11 cellular contexts compared by ENCODE assay signal in the genomic region with DNA sequence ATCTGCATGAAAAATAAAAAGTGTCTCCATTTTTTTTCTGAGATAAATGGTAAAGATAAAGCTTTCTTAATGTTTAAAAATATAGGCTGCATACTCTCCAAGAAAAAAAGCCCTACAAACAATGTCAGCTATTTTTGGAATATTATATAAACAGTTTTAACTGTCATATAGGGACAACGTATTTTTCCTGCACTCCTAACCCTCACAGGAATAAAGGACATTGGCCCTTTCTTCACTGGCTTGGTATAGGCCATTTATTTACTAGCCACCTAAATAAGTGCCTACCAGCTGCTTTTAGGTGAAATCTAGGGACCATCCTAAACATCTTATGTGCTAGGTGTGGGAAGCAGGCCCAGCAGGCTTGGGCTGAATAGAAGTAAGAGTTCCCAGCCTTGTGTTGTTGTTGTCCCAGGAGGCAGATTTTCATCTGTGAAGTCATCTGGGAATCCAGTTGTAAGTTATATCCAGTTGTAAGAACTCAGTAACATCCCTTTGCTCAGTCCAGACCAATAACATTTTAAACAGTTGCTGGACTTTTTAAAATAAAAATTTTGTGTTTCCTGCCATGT. TPM values are rescaled to one million over a fixed set of nuclear protein-coding genes. Genes with fewer than 3 reads are reported as not detected.
A peak's percentile ranks its signal among the peaks of the same experiment; 100 is the strongest.
DNase-seq lines count a peak whose midpoint lies in the region; FAIRE-seq and TF ChIP-seq lines count a peak whose summit lies in the region.
"Had no signal": no experiment of that assay in that cellular context is flagged by ENCODE, and none has a peak within 500 bp of the region (broad histone marks: within the 10 kb centered on the region; RNA-seq: fewer than 3 reads in every experiment).

No MANE protein-coding gene starts in this region.

- no peak overlapping the region for H2AFZ ChIP-seq in keratinocyte (ENCODE audit: control insufficient read depth, low read length)

- H3K79me2 ChIP-seq in keratinocyte (ENCODE audit: control insufficient read depth, insufficient read depth, low read length) = peaks cover 89% of the 10 kb centered on the region

- peaks cover 10% of the 10 kb centered on the region for H3K4me1 Mint-ChIP-seq in glutamatergic neuron (ENCODE audit: low read depth, unreplicated experiment)

- H3K4me3 Mint-ChIP-seq in glutamatergic neuron (ENCODE audit: unreplicated experiment) = no peak overlapping the region

- H3K27ac ChIP-seq in HUES48 (ENCODE audit: low read depth, low read length) = peak overlapping the region; percentile 55
- H3K27ac ChIP-seq in keratinocyte (ENCODE audit: control insufficient read depth, insufficient read depth, low read length) = no peak overlapping the region
- peak overlapping the region; percentile 14 for H3K27ac ChIP-seq in temporal lobe (ENCODE audit: low read depth, low read length)
- H3K27ac ChIP-seq: WERI-Rb-1 had no signal

- peaks cover 28% of the 10 kb centered on the region for H3K4me1 ChIP-seq in HUES48 (ENCODE audit: control insufficient read depth, insufficient read depth, low read length)
- H3K4me1 ChIP-seq in keratinocyte (ENCODE audit: control insufficient read depth, extremely low read depth, insufficient read depth, low read length) = peaks cover 43% of the 10 kb centered on the region

- H3K9ac ChIP-seq in HUES48 (ENCODE audit: low read depth, low read length) (no peak overlapping the region), keratinocyte (ENCODE audit: control insufficient read depth, extremely low read depth, insufficient read depth, low read length) (no peak overlapping the region)

- dilution Hi-C loops in keratinocyte (cut with MboI; ENCODE audit: extremely low pct_ligation_motif_present, low sequenced_read_pairs) = no loop called here

- no peak overlapping the region for H3K27ac Mint-ChIP-seq in glutamatergic neuron (ENCODE audit: unreplicated experiment)

- FAIRE-seq in keratinocyte (lab: Jason Lieb, UNC) = no peak
- FAIRE-seq: GM19239 had no signal

- H3K36me3 ChIP-seq in HUES48 (ENCODE audit: control insufficient read depth, insufficient read depth, low read length) = no peaks in the 10 kb centered on the region
- peaks cover 5 to 13% of the 10 kb centered on the region in 2 experiments for H3K36me3 ChIP-seq in keratinocyte (ENCODE audit: control insufficient read depth in 2 of 2, extremely low read depth in 1 of 2, insufficient read depth in 2 of 2, low read length in 2 of 2)

- peaks cover 4% of the 10 kb centered on the region for H3K36me3 Mint-ChIP-seq in glutamatergic neuron (ENCODE audit: unreplicated experiment)

- H3K9me1 ChIP-seq in keratinocyte (ENCODE audit: control insufficient read depth, extremely low read depth, insufficient read depth, low read length) = peaks cover 2% of the 10 kb centered on the region

- H3K9me3 ChIP-seq in HUES48 (ENCODE audit: control insufficient read depth, insufficient read depth, low read length) = no peaks in the 10 kb centered on the region
- no peaks in the 10 kb centered on the region for H3K9me3 ChIP-seq in keratinocyte (ENCODE audit: control insufficient read depth, low read depth, low read length)

- peak overlapping the region; percentile 66 for H3K4me2 ChIP-seq in keratinocyte (ENCODE audit: control insufficient read depth, extremely low read depth, insufficient read depth, low read depth, low read length)

- no peaks in the 10 kb centered on the region for H3K27me3 ChIP-seq in HUES48 (ENCODE audit: control insufficient read depth, insufficient read depth, low read length)
- H3K27me3 ChIP-seq in keratinocyte (ENCODE audit: control insufficient read depth, extremely low read depth, insufficient read depth, low read length) = no peaks in the 10 kb centered on the region

- H4K20me1 ChIP-seq in keratinocyte (ENCODE audit: control insufficient read depth, extremely low read depth, insufficient read depth, low read length) = peaks cover 23% of the 10 kb centered on the region

- DNase-seq in amniotic epithelial cell (ENCODE audit: low read depth) (peak; percentile 66), keratinocyte (ENCODE audit: low read depth, low spot score) (no peak), globus pallidus (ENCODE audit: low spot score) (no peak), glutamatergic neuron (no peak), occipital lobe (lab: John Stamatoyannopoulos, UW) (no peak)
- no peak for DNase-seq in stimulated activated CD4-positive, alpha-beta T cell treated with anti-CD3 and anti-CD28 coated beads, Interleukin-2, amount 100 ng/mL, for 24 hours
- DNase-seq: activated gamma-delta T cell treated with Interleukin-2 at 50 U/mL for 16 hours, WERI-Rb-1 had no signal

- H3K9me3 Mint-ChIP-seq in glutamatergic neuron (ENCODE audit: unreplicated experiment) = no peaks in the 10 kb centered on the region

- H3K4me3 ChIP-seq in HUES48 (ENCODE audit: low read depth, low read length) = no peak overlapping the region
- peak overlapping the region in 1 of 3 experiments; percentile 6 for H3K4me3 ChIP-seq in keratinocyte (ENCODE audit: control insufficient read depth in 2 of 3, extremely low read depth in 1 of 3, insufficient read depth in 2 of 3, low read depth in 1 of 3, low read length in 3 of 3)

- no peaks in the 10 kb centered on the region for H3K27me3 Mint-ChIP-seq in glutamatergic neuron (ENCODE audit: unreplicated experiment)

- TF ChIP-seq CTCF in keratinocyte (optimal IDR thresholded peaks at IDR 0.05 in 1 of 3, IDR thresholded peaks at IDR 0.05 in 1 of 3, conservative IDR thresholded peaks at IDR 0.05 in 1 of 3; ENCODE audit: extremely low read depth in 1 of 3, insufficient read depth in 2 of 3, low read length in 3 of 3) = no peak
- no peak for TF ChIP-seq CTCF in glutamatergic neuron (IDR thresholded peaks at IDR 0.05; ENCODE audit: partially characterized antibody, unreplicated experiment)

RNA-seq across cellular contexts. Expression of gene FOXO3, which starts 21.3 kb away (rescaled TPM):
- polyA plus RNA-seq in keratinocyte = 17.6 to 22.5 TPM (median 20.4 TPM) in 3 replicates
- 19.2 TPM for polyA plus RNA-seq in keratinocyte (2011; ENCODE audit: low read depth)
- polyA plus RNA-seq in keratinocyte (2011; cell fraction: cytosol; rRNA removed) = 14.3 and 17.3 TPM in 2 replicates
- 28.1 and 29.4 TPM in 2 replicates for polyA plus RNA-seq in keratinocyte (2011; cell fraction: nucleus; rRNA removed)
- 17.0 and 39.7 TPM in 2 replicates for polyA plus RNA-seq in keratinocyte (2012; ENCODE audit: low replicate concordance)
- polyA minus RNA-seq in keratinocyte = 95.4 to 137 TPM (median 123 TPM) in 3 replicates
- polyA minus RNA-seq in keratinocyte (2011; cell fraction: cytosol; rRNA and poly(A)+ RNA removed) = 45.5 TPM
- polyA minus RNA-seq in keratinocyte (2011; cell fraction: nucleus; rRNA and poly(A)+ RNA removed) = 54.6 and 69.6 TPM in 2 replicates
- total RNA-seq in temporal lobe (42.8 TPM), glutamatergic neuron (ENCODE audit: unreplicated experiment) (30.3 TPM), occipital lobe (56.0 TPM)
